Comparison of ENCODE assay signal across 17 cellular contexts in the genomic region with DNA sequence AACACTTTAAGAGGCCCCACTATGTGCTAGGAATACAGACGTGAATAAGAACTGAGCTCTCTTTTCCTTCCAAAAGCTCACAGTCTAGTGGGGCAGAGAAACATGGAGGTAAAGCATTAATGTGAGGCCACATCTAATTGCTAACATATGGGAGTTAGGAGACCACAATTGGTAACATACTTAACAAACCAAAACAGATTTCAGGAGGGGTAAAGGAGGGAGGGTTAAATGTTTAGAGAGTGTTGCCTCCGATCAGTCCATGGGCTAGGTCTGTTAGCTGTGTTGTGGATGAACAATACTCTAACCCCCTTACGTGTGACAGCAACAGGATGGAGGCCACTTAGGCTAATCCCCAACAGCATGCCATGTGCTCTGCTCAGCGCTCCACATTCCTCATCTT.
DNase-seq lines count a peak whose midpoint lies in the region; ATAC-seq, FAIRE-seq and TF ChIP-seq lines count a peak whose summit lies in the region.
"Had no signal": no experiment of that assay in that cellular context is flagged by ENCODE, and none has a peak within 500 bp of the region (broad histone marks: within the 10 kb centered on the region; RNA-seq: fewer than 3 reads in every experiment).

No MANE protein-coding gene starts in this region.

- ATAC-seq in activated T-cell treated with anti-CD3 and anti-CD28 coated beads, Interleukin-2, amount 50 U/mL, for 72 hours (replicated peaks in 1 of 2): no peak

- CTCF ChIA-PET in A673 (lab: Charles Lee): no interaction called here

- H3K27me3 Mint-ChIP-seq in activated T-cell treated with anti-CD3 and anti-CD28 coated beads, Interleukin-2, amount 50 U/mL, for 72 hours (ENCODE audit: low read depth): no peaks in the 10 kb centered on the region
- H3K27me3 Mint-ChIP-seq: CD8-positive, alpha-beta memory T cell had no signal

- no peaks in the 10 kb centered on the region for H3K4me1 ChIP-seq in A673 (ENCODE audit: insufficient read depth, low read length, poor library complexity, severe bottlenecking)
- H3K4me1 ChIP-seq: Caco-2 had no signal

- H3K9me3 ChIP-seq in A673 (ENCODE audit: low read depth, low read length, poor library complexity, severe bottlenecking): no peaks in the 10 kb centered on the region
- H3K9me3 ChIP-seq: Caco-2 had no signal

- H3K27ac Mint-ChIP-seq in activated T-cell treated with anti-CD3 and anti-CD28 coated beads, Interleukin-2, amount 50 U/mL, for 72 hours: no peak overlapping the region
- H3K27ac Mint-ChIP-seq: CD8-positive, alpha-beta memory T cell had no signal

- no peak overlapping the region for H3K4me3 Mint-ChIP-seq in activated T-cell treated with anti-CD3 and anti-CD28 coated beads, Interleukin-2, amount 50 U/mL, for 72 hours
- H3K4me3 Mint-ChIP-seq: CD8-positive, alpha-beta memory T cell had no signal

- POLR2A ChIA-PET in A673 (lab: Charles Lee; ENCODE audit: low non-redundant PET): no interaction called here

- no peaks in the 10 kb centered on the region for H3K36me3 Mint-ChIP-seq in activated T-cell treated with anti-CD3 and anti-CD28 coated beads, Interleukin-2, amount 50 U/mL, for 72 hours (ENCODE audit: insufficient read depth in 2 of 2)

- TF ChIP-seq CTCF in AG09319 (IDR thresholded peaks at IDR 0.05; ENCODE audit: low read depth, low read length) (no peak), bronchial epithelial cell (IDR thresholded peaks at IDR 0.05; ENCODE audit: insufficient read depth, low read length, severe bottlenecking) (no peak), A673 (conservative IDR thresholded peaks at IDR 0.05; ENCODE audit: low read depth, low read length) (no peak)

- H3K27me3 ChIP-seq in bronchial epithelial cell (ENCODE audit: control insufficient read depth, insufficient read depth, low read length) (no peaks in the 10 kb centered on the region), A673 (replicated peaks; ENCODE audit: insufficient read depth, low read depth, low read length, poor library complexity) (no peaks in the 10 kb centered on the region)

- no peak overlapping the region for H3K27ac ChIP-seq in A673 (ENCODE audit: low read depth, low read length, poor library complexity, severe bottlenecking)
- H3K27ac ChIP-seq: 22Rv1 had no signal

- H3K4me3 ChIP-seq in bronchial epithelial cell (ENCODE audit: low read depth, low read length): no peak overlapping the region
- no peak overlapping the region for H3K4me3 ChIP-seq in A673 (ENCODE audit: low read depth, low read length, poor library complexity, severe bottlenecking)

- intact Hi-C loops in A673 (cut with micrococcal nuclease; ENCODE audit: unreplicated experiment): no loop called here

- H3K36me3 ChIP-seq in bronchial epithelial cell (ENCODE audit: control insufficient read depth, insufficient read depth, low read length) (no peaks in the 10 kb centered on the region), A673 (ENCODE audit: insufficient read depth, low read length, poor library complexity, severe bottlenecking) (no peaks in the 10 kb centered on the region)

- no TSS peak for BruUV-seq in A673 (replicated peaks; lab: Mats Ljungman, UMichigan)

- H3K4me1 Mint-ChIP-seq in activated T-cell treated with anti-CD3 and anti-CD28 coated beads, Interleukin-2, amount 50 U/mL, for 72 hours (ENCODE audit: low read depth): no peaks in the 10 kb centered on the region

- FAIRE-seq in bronchial epithelial cell (lab: Jason Lieb, UNC) (no peak), GM19239 (lab: Jason Lieb, UNC) (no peak)
- FAIRE-seq: GM12892 had no signal

- peak; percentile 32 for DNase-seq in AG09319 (ENCODE audit: extremely low read depth, low read depth)
- peak; percentile 56 for DNase-seq in NCI-H82 (lab: John Stamatoyannopoulos, UW)
- DNase-seq in bronchial epithelial cell (ENCODE audit: low read depth): peak; percentile 17
- DNase-seq in fibroblast of the conjunctiva (ENCODE audit: low read depth): peak; percentile 5
- no peak for DNase-seq in hepatic stellate cell (ENCODE audit: low spot score)
- DNase-seq in activated T-cell treated with anti-CD3 and anti-CD28 coated beads, Interleukin-2, amount 50 U/mL, for 72 hours: no peak
- DNase-seq in GM19239 (ENCODE audit: insufficient read length, low spot score): no peak
- DNase-seq in A673 (ENCODE audit: low spot score): no peak
- DNase-seq: ACHN; Caco-2; CD8-positive, alpha-beta memory T cell; DND-41; GDM1; H7; IMR-90 had no signal

- no peaks in the 10 kb centered on the region for H3K9me3 Mint-ChIP-seq in activated T-cell treated with anti-CD3 and anti-CD28 coated beads, Interleukin-2, amount 50 U/mL, for 72 hours
- H3K9me3 Mint-ChIP-seq: CD8-positive, alpha-beta memory T cell had no signal

Comparison
In these comparisons a context has a peak if more than half of its experiments do, and no peak if none do; other contexts are left out.
1. DNase-seq: peak in AG09319 (single experiment), NCI-H82 (single experiment), bronchial epithelial cell (single experiment) and fibroblast of the conjunctiva (single experiment); none in hepatic stellate cell (single experiment), activated T-cell treated with anti-CD3 and anti-CD28 coated beads, Interleukin-2, amount 50 U/mL, for 72 hours (0 of 2), GM19239 (single experiment) and A673 (single experiment).